Comparison of ENCODE assay signal across 2 cellular contexts in genomic region chr7:79921976-79922375, GRCh38.
TF ChIP-seq lines count a peak whose summit lies in the region.

No MANE protein-coding gene starts in this region.

TF ChIP-seq in IMR-90, 13 proteins besides CTCF, POLR2A, EP300 and RAD21:
- TF ChIP-seq FOS (IDR thresholded peaks at IDR 0.05; ENCODE audit: low read depth, low read length) (no peak), NFE2L2 (IDR thresholded peaks at IDR 0.05; ENCODE audit: low read depth, low read length) (no peak), MAZ (IDR thresholded peaks at IDR 0.05; ENCODE audit: borderline replicate concordance, low read depth, low read length) (no peak), RFX5 (IDR thresholded peaks at IDR 0.05; ENCODE audit: low read depth, low read length) (no peak), CEBPB (IDR thresholded peaks at IDR 0.05; ENCODE audit: low read depth, low read length) (no peak), CHD1 (IDR thresholded peaks at IDR 0.05; ENCODE audit: low read depth, low read length) (no peak), MXI1 (IDR thresholded peaks at IDR 0.05; ENCODE audit: borderline replicate concordance, low read depth, low read length) (no peak), SMC3 (IDR thresholded peaks at IDR 0.05; ENCODE audit: low read depth, low read length) (no peak), BHLHE40 (IDR thresholded peaks at IDR 0.05; ENCODE audit: low read depth, low read length) (no peak)

TF ChIP-seq in HEK293T, 16 proteins besides CTCF, POLR2A, EP300 and RAD21:
- TF ChIP-seq NFRKB (IDR thresholded peaks at IDR 0.05) = no peak
- no peak for TF ChIP-seq PKNOX1 (IDR thresholded peaks at IDR 0.05)
- TF ChIP-seq CTBP1 (IDR thresholded peaks at IDR 0.05; ENCODE audit: borderline replicate concordance) = no peak
- TF ChIP-seq FOXM1 (IDR thresholded peaks at IDR 0.05; ENCODE audit: borderline replicate concordance) = no peak
- no peak for TF ChIP-seq L3MBTL2 (conservative IDR thresholded peaks at IDR 0.05)
- no peak for TF ChIP-seq BHLHE40 (IDR thresholded peaks at IDR 0.05; ENCODE audit: borderline replicate concordance)
- no peak for TF ChIP-seq FOXA1 (IDR thresholded peaks at IDR 0.05)
- no peak for TF ChIP-seq FOXK2 (IDR thresholded peaks at IDR 0.05)
